ENCODE assay signal across 36 cellular contexts in the genomic region with DNA sequence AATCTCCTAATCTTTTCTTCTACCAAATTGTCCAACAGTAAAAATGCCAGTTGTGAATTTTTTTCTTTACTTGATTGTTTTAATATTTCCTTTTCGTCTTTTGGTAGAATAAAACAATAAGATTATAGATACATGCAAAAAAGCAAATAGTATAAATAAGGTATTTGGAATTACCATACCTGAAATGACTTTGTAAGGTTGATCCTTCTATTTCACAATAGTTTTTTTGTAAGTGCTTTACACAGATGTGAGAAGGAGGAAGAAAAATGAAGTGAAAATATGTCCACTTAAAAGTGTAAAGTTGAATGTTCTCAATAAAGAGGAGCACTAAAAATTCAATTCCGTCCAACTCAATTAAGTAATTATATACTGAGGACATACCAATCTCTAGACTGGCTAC.
"Had no signal": no experiment of that assay in that cellular context is flagged by ENCODE, and none has a peak within 500 bp of the region (broad histone marks: within the 10 kb centered on the region; RNA-seq: fewer than 3 reads in every experiment).

No MANE protein-coding gene starts in this region.

- ATAC-seq: activated CD8-positive, alpha-beta T cell treated with anti-CD3 and anti-CD28 coated beads for 36 hours; activated naive CD8-positive, alpha-beta T cell treated with anti-CD3 and anti-CD28 coated beads, Interleukin-2, amount 50 U/mL, for 24 hours; activated T-cell treated with anti-CD3 and anti-CD28 coated beads, Interleukin-2, amount 50 U/mL, for 4 hours; activated T-cell treated with anti-CD3 and anti-CD28 coated beads, Interleukin-2, amount 50 U/mL, for 72 hours; activated T-helper 17 cell treated with anti-CD3 and anti-CD28 coated beads, Interleukin-2, amount 50 U/mL, for 72 hours had no signal

- H3K9me3 Mint-ChIP-seq: activated B cell treated with CpG ODN at 0.5 μM for 24 hours; activated CD4-positive, alpha-beta memory T cell treated with anti-CD3 and anti-CD28 coated beads for 36 hours; activated CD4-positive, alpha-beta T cell treated with anti-CD3 and anti-CD28 coated beads, Interleukin-2, amount 10 ng/mL, durations not matched to agents 24 days and 14 days; activated CD8-positive, alpha-beta T cell treated with anti-CD3 and anti-CD28 coated beads for 36 hours; activated naive CD4-positive, alpha-beta T cell treated with anti-CD3 and anti-CD28 coated beads, Interleukin-2, amount 10 ng/mL, durations not matched to agents 7 days and 5 days; activated naive CD4-positive, alpha-beta T cell treated with anti-CD3 and anti-CD28 coated beads, Interleukin-2, amount 50 U/mL, for 24 hours; activated naive CD8-positive, alpha-beta T cell treated with anti-CD3 and anti-CD28 coated beads, Interleukin-2, amount 10 ng/mL, durations not matched to agents 7 days and 5 days; activated naive CD8-positive, alpha-beta T cell treated with anti-CD3 and anti-CD28 coated beads, Interleukin-2, amount 50 U/mL, for 24 hours; activated T-cell treated with anti-CD3 and anti-CD28 coated beads, Interleukin-2, amount 50 U/mL, for 4 hours; activated T-cell treated with anti-CD3 and anti-CD28 coated beads, Interleukin-2, amount 50 U/mL, for 72 hours; activated T-helper 1 cell treated with anti-CD3 and anti-CD28 coated beads, Interleukin-12 subunit alpha, Interleukin-12 subunit beta, Interleukin-2, Interleukin-4 antibody, amounts not matched to agents 30 ng/mL and 10 ng/mL and 1 ng/mL, durations not matched to agents 14 hours and 24 hours and 36 hours; activated T-helper 17 cell treated with anti-CD3 and anti-CD28 coated beads, Interleukin-2, amount 50 U/mL, for 72 hours; brain; T-helper 1 cell treated with Interleukin-12 subunit alpha and Interleukin-12 subunit beta and Interleukin-4 antibody, amounts not matched to agents 30 μg/mL and 1 μg/mL, for 36 hours; T-helper 2 cell treated with Interferon-gamma antibody and Interleukin-4, amounts not matched to agents 5 μg/mL and 100 μg/mL, for 36 hours had no signal

- H3K27me3 Mint-ChIP-seq: activated B cell treated with CpG ODN at 0.5 μM for 24 hours; activated CD4-positive, alpha-beta memory T cell treated with anti-CD3 and anti-CD28 coated beads for 36 hours; activated CD4-positive, alpha-beta T cell treated with anti-CD3 and anti-CD28 coated beads, Interleukin-2, amount 10 ng/mL, durations not matched to agents 24 days and 14 days; activated CD8-positive, alpha-beta T cell treated with anti-CD3 and anti-CD28 coated beads for 36 hours; activated naive CD4-positive, alpha-beta T cell treated with anti-CD3 and anti-CD28 coated beads, Interleukin-2, amount 10 ng/mL, durations not matched to agents 7 days and 5 days; activated naive CD4-positive, alpha-beta T cell treated with anti-CD3 and anti-CD28 coated beads, Interleukin-2, amount 50 U/mL, for 24 hours; activated naive CD8-positive, alpha-beta T cell; activated naive CD8-positive, alpha-beta T cell treated with anti-CD3 and anti-CD28 coated beads, Interleukin-2, amount 10 ng/mL, durations not matched to agents 7 days and 5 days; activated naive CD8-positive, alpha-beta T cell treated with anti-CD3 and anti-CD28 coated beads, Interleukin-2, amount 50 U/mL, for 24 hours; activated T-helper 17 cell treated with anti-CD3 and anti-CD28 coated beads, Interleukin-2, amount 50 U/mL, for 72 hours had no signal

- H3K4me1 Mint-ChIP-seq: activated B cell treated with CpG ODN at 0.5 μM for 24 hours had no signal

- H3K36me3 ChIP-seq: cardiac muscle cell had no signal

- H3K27me3 ChIP-seq: ascending aorta, cardiac muscle cell had no signal

- H3K4me3 Mint-ChIP-seq: activated B cell treated with CpG ODN at 0.5 μM for 24 hours; activated CD4-positive, alpha-beta memory T cell treated with anti-CD3 and anti-CD28 coated beads for 36 hours; activated CD4-positive, alpha-beta T cell treated with anti-CD3 and anti-CD28 coated beads, Interleukin-2, amount 10 ng/mL, durations not matched to agents 24 days and 14 days; activated CD8-positive, alpha-beta T cell treated with anti-CD3 and anti-CD28 coated beads for 36 hours; activated naive CD4-positive, alpha-beta T cell treated with anti-CD3 and anti-CD28 coated beads, Interleukin-2, amount 10 ng/mL, durations not matched to agents 7 days and 5 days; activated naive CD4-positive, alpha-beta T cell treated with anti-CD3 and anti-CD28 coated beads, Interleukin-2, amount 50 U/mL, for 24 hours; activated naive CD8-positive, alpha-beta T cell; activated naive CD8-positive, alpha-beta T cell treated with anti-CD3 and anti-CD28 coated beads, Interleukin-2, amount 10 ng/mL, durations not matched to agents 7 days and 5 days; activated naive CD8-positive, alpha-beta T cell treated with anti-CD3 and anti-CD28 coated beads, Interleukin-2, amount 50 U/mL, for 24 hours; activated T-cell treated with anti-CD3 and anti-CD28 coated beads, Interleukin-2, amount 50 U/mL, for 4 hours; activated T-cell treated with anti-CD3 and anti-CD28 coated beads, Interleukin-2, amount 50 U/mL, for 72 hours; activated T-helper 1 cell treated with anti-CD3 and anti-CD28 coated beads, Interleukin-12 subunit alpha, Interleukin-12 subunit beta, Interleukin-2, Interleukin-4 antibody, amounts not matched to agents 30 ng/mL and 10 ng/mL and 1 ng/mL, durations not matched to agents 14 hours and 24 hours and 36 hours; activated T-helper 17 cell treated with anti-CD3 and anti-CD28 coated beads, Interleukin-2, amount 50 U/mL, for 72 hours; brain; T-helper 1 cell treated with Interleukin-12 subunit alpha and Interleukin-12 subunit beta and Interleukin-4 antibody, amounts not matched to agents 30 μg/mL and 1 μg/mL, for 36 hours; T-helper 2 cell treated with Interferon-gamma antibody and Interleukin-4, amounts not matched to agents 5 μg/mL and 100 μg/mL, for 36 hours had no signal

- H3K27ac Mint-ChIP-seq: activated B cell treated with CpG ODN at 0.5 μM for 24 hours; activated CD4-positive, alpha-beta memory T cell treated with anti-CD3 and anti-CD28 coated beads for 36 hours; activated CD4-positive, alpha-beta T cell treated with anti-CD3 and anti-CD28 coated beads, Interleukin-2, amount 10 ng/mL, durations not matched to agents 24 days and 14 days; activated CD8-positive, alpha-beta T cell treated with anti-CD3 and anti-CD28 coated beads for 36 hours; activated naive CD4-positive, alpha-beta T cell treated with anti-CD3 and anti-CD28 coated beads, Interleukin-2, amount 10 ng/mL, durations not matched to agents 7 days and 5 days; activated naive CD8-positive, alpha-beta T cell; activated naive CD8-positive, alpha-beta T cell treated with anti-CD3 and anti-CD28 coated beads, Interleukin-2, amount 10 ng/mL, durations not matched to agents 7 days and 5 days; activated naive CD8-positive, alpha-beta T cell treated with anti-CD3 and anti-CD28 coated beads, Interleukin-2, amount 50 U/mL, for 24 hours; activated T-cell treated with anti-CD3 and anti-CD28 coated beads, Interleukin-2, amount 50 U/mL, for 72 hours; activated T-helper 1 cell treated with anti-CD3 and anti-CD28 coated beads, Interleukin-12 subunit alpha, Interleukin-12 subunit beta, Interleukin-2, Interleukin-4 antibody, amounts not matched to agents 30 ng/mL and 10 ng/mL and 1 ng/mL, durations not matched to agents 14 hours and 24 hours and 36 hours; T-helper 1 cell treated with Interleukin-12 subunit alpha and Interleukin-12 subunit beta and Interleukin-4 antibody, amounts not matched to agents 30 μg/mL and 1 μg/mL, for 36 hours; T-helper 2 cell treated with Interferon-gamma antibody and Interleukin-4, amounts not matched to agents 5 μg/mL and 100 μg/mL, for 36 hours had no signal

- H3K27ac ChIP-seq: ascending aorta, cardiac muscle cell, VCaP had no signal

- H3K9me3 ChIP-seq: ascending aorta had no signal

- FAIRE-seq: bronchial epithelial cell, TTC549 had no signal

- DNase-seq: activated B cell treated with CpG ODN at 0.5 μM for 24 hours; activated CD4-positive, alpha-beta memory T cell treated with anti-CD3 and anti-CD28 coated beads for 36 hours; activated CD4-positive, alpha-beta T cell treated with anti-CD3 and anti-CD28 coated beads for 4 hours; activated CD4-positive, alpha-beta T cell treated with anti-CD3 and anti-CD28 coated beads, Interleukin-2, amount 10 ng/mL, durations not matched to agents 24 days and 14 days; activated CD4-positive, alpha-beta T cell treated with anti-CD3 and anti-CD28 coated beads, Interleukin-2, amount 50 U/mL, for 1 hour; activated CD4-positive, alpha-beta T cell treated with anti-CD3 and anti-CD28 coated beads, Interleukin-2, amount 50 U/mL, for 4 hours; activated CD4-positive, CD25-positive, alpha-beta regulatory T cell treated with anti-CD3 and anti-CD28 coated beads, Interleukin-2, amount 50 U/mL, for 72 hours; activated CD8-positive, alpha-beta memory T cell treated with anti-CD3 and anti-CD28 coated beads, Interleukin-2, amount 50 U/mL, for 4 hours; activated CD8-positive, alpha-beta T cell treated with anti-CD3 and anti-CD28 coated beads for 36 hours; activated gamma-delta T cell; activated naive CD4-positive, alpha-beta T cell treated with anti-CD3 and anti-CD28 coated beads, Interleukin-2, amount 10 ng/mL, durations not matched to agents 7 days and 5 days; activated naive CD4-positive, alpha-beta T cell treated with Interleukin-2 at 50 U/mL for 16 hours; activated naive CD8-positive, alpha-beta T cell treated with anti-CD3 and anti-CD28 coated beads, Interleukin-2, amount 10 ng/mL, durations not matched to agents 7 days and 5 days; activated naive CD8-positive, alpha-beta T cell treated with anti-CD3 and anti-CD28 coated beads, Interleukin-2, amount 50 U/mL, for 24 hours; activated T-cell treated with anti-CD3 and anti-CD28 coated beads for 4 hours; activated T-cell treated with anti-CD3 and anti-CD28 coated beads, Interleukin-2, amount 50 U/mL, for 1 hour; activated T-cell treated with anti-CD3 and anti-CD28 coated beads, Interleukin-2, amount 50 U/mL, for 4 hours; activated T-cell treated with anti-CD3 and anti-CD28 coated beads, Interleukin-2, amount 50 U/mL, for 72 hours; amygdala; anterior cingulate cortex; caudate nucleus; T-helper 1 cell; T-helper 2 cell; T-helper 9 cell had no signal

- H3K4me3 ChIP-seq: ascending aorta, cardiac muscle cell had no signal

- H3K4me1 ChIP-seq: ascending aorta had no signal

- H3K36me3 Mint-ChIP-seq: brain had no signal
